In genomic region chr3:185332026-185332735, GRCh38 we compare ENCODE assay signal across 8 cellular contexts. TPM values are rescaled to one million over a fixed set of nuclear protein-coding genes. Genes with fewer than 3 reads are reported as not detected.
DNase-seq lines count a peak whose midpoint lies in the region; ATAC-seq and TF ChIP-seq lines count a peak whose summit lies in the region.

No MANE protein-coding gene starts in this region.

- TF ChIP-seq POLR2A in adrenal gland (IDR thresholded peaks at IDR 0.05) (no peak), lower leg skin (IDR thresholded peaks at IDR 0.05) (no peak)

- H3K79me2 ChIP-seq in ACC112 (ENCODE audit: control insufficient read depth, insufficient read depth, low read length, unreplicated experiment): no peaks in the 10 kb centered on the region

- no peaks in the 10 kb centered on the region for H3K9me3 Mint-ChIP-seq in progenitor cell of endocrine pancreas (ENCODE audit: low read depth)

- peak overlapping the region; percentile 70 for H3K27ac ChIP-seq in ACC112 (ENCODE audit: low read depth, low read length)
- peak overlapping the region in 3 of 5 donors; percentile 7 to 48 (median 24) for H3K27ac ChIP-seq in adrenal gland
- peak overlapping the region; percentile 70 for H3K27ac ChIP-seq in muscle layer of duodenum (ENCODE audit: low read length)

- DNase-seq in NCI-H1930 (lab: John Stamatoyannopoulos, UW): peak; percentile 24 to 70
- DNase-seq in adrenal gland: no peak
- no peak for DNase-seq in lower leg skin (ENCODE audit: low spot score in 2 of 2)
- no peak for DNase-seq in progenitor cell of endocrine pancreas (ENCODE audit: low spot score, unreplicated experiment)

- peak overlapping the region; percentile 49 for H3K4me3 ChIP-seq in ACC112 (ENCODE audit: low read depth, low read length)
- no peak overlapping the region for H3K4me3 ChIP-seq in adrenal gland
- H3K4me3 ChIP-seq in muscle layer of duodenum (ENCODE audit: low read depth in 1 of 2, low read length in 2 of 2): peak overlapping the region in 1 of 2 donors; percentile 35
- H3K4me3 ChIP-seq in lower leg skin (ENCODE audit: low read depth, poor library complexity, severe bottlenecking): no peak overlapping the region

- H3K9me3 ChIP-seq in adrenal gland (replicated peaks in 1 of 3): no peaks in the 10 kb centered on the region
- H3K9me3 ChIP-seq in muscle layer of duodenum (ENCODE audit: control insufficient read depth in 1 of 2, low read length in 2 of 2): no peaks in the 10 kb centered on the region

- no peaks in the 10 kb centered on the region for H3K36me3 Mint-ChIP-seq in progenitor cell of endocrine pancreas (ENCODE audit: insufficient read depth)

- TF ChIP-seq CTCF in adrenal gland (IDR thresholded peaks at IDR 0.05) (no peak), lower leg skin (IDR thresholded peaks at IDR 0.05) (no peak), progenitor cell of endocrine pancreas (IDR thresholded peaks at IDR 0.05; ENCODE audit: unreplicated experiment) (no peak)

- H3K27ac Mint-ChIP-seq in progenitor cell of endocrine pancreas: no peak overlapping the region

- peaks cover 16% of the 10 kb centered on the region for H3K4me1 Mint-ChIP-seq in progenitor cell of endocrine pancreas (ENCODE audit: low read depth)

- H3K27me3 ChIP-seq in ACC112 (ENCODE audit: insufficient read depth, low read length) (no peaks in the 10 kb centered on the region), adrenal gland (no peaks in the 10 kb centered on the region), muscle layer of duodenum (ENCODE audit: low read depth, low read length) (no peaks in the 10 kb centered on the region)

- intact Hi-C loops in adrenal gland (cut with DNase I): no loop called here
- intact Hi-C loops in lower leg skin (cut with DNase I; ENCODE audit: low total_unique reads): no loop called here

- no peak overlapping the region for H3K4me3 Mint-ChIP-seq in progenitor cell of endocrine pancreas (ENCODE audit: low read depth)

- WGBS in adrenal gland, 4 donors: 46 to 52% (median 48%) methylated on average over 3 of the region's 3 CpGs
- 34 to 37% methylated on average over 3 of the region's 3 CpGs for WGBS in lower leg skin, 2 donors

- H2AFZ ChIP-seq in ACC112 (ENCODE audit: low read length, unreplicated experiment): peak overlapping the region; percentile 28

- no peaks in the 10 kb centered on the region for H3K27me3 Mint-ChIP-seq in progenitor cell of endocrine pancreas

- H3K36me3 ChIP-seq in ACC112 (ENCODE audit: insufficient read depth, low read length) (no peaks in the 10 kb centered on the region), adrenal gland (replicated peaks in 1 of 2) (no peaks in the 10 kb centered on the region), muscle layer of duodenum (ENCODE audit: control insufficient read depth in 1 of 2, insufficient read depth in 2 of 2, low read length in 2 of 2) (no peaks in the 10 kb centered on the region)

- H3K4me1 ChIP-seq in ACC112 (ENCODE audit: control insufficient read depth, insufficient read depth, low read length, unreplicated experiment) (peaks cover 19% of the 10 kb centered on the region), adrenal gland (replicated peaks in 1 of 2) (peaks cover 26 to 31% of the 10 kb centered on the region in 2 donors), muscle layer of duodenum (ENCODE audit: control insufficient read depth in 1 of 2, insufficient read depth in 2 of 2, low read length in 2 of 2) (no peaks in the 10 kb centered on the region)

- ATAC-seq in GM18520 (IDR thresholded peaks at IDR 0.05; ENCODE audit: unreplicated experiment): peak; percentile 94
- ATAC-seq in HG02970 (IDR thresholded peaks at IDR 0.05; ENCODE audit: low FRiP score, unreplicated experiment): peak; percentile 76

RNA-seq across cellular contexts. Expression of gene MAP3K13, which starts 30.8 kb away (rescaled TPM):
- total RNA-seq in adrenal gland (10 to 100 TPM; 34.4 to 66.0 (median 50.9) TPM), lower leg skin (10 to 100 TPM; 14.3 to 19.2 (median 17.1) TPM), progenitor cell of endocrine pancreas (29.6 and 31.0 TPM in 2 replicates)
- polyA plus RNA-seq in adrenal gland: 10 to 100 TPM; 30.1 to 46.8 (median 45.4) TPM

Comparison
In these comparisons a context has a peak if more than half of its experiments do, and no peak if none do; other contexts are left out.
1. DNase-seq: peak in NCI-H1930 (2 of 2); none in adrenal gland (0 of 7), lower leg skin (0 of 2) and progenitor cell of endocrine pancreas (single experiment).
2. Peak in every context shown above with its lines, with median percentiles within 50 percentile points of each other: H3K27ac ChIP-seq.